Comparison of ENCODE assay signal across 8 cellular contexts in the genomic region with DNA sequence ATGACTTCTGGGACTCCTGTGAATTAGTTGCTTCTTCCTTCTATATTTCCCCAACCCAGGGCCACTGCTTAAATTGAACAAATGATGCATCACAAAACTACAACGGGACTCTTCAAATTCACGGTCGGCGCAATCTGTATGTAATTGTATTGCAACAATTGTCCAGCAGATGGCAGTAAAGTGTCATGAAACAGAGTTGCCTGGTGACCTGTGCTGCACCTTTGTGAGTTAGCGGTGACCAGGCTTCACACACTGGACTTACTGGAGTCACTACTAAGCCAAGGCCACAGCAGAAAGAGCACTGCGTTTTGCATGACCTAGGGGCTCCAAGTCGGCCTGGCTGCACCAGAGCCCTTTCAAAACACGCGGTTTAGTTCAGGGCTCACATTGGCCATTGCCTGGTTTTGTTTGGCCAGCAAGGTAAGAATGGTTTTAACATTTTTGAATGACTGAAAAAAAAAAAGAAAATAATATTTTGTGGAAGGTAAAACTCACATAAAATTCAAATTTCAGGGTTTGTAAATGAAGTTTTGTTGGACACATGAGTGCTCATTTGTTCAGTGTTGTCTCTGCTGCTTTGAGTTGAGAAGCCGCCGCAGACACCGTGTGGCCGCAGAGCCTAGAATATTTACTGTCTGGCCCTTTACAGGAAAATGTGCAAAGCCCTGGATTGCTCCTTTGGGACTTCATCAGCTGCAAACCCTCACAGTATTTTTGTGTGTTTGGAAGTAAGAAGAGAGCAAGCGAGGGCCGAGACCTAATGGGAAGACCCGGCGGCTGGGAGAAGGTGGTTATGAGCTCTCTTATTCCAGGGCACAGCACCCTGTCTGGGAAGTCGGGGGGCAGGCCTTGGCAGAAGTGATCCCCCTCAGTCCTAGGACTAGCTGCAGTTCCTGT. TPM values are rescaled to one million over a fixed set of nuclear protein-coding genes. Genes with fewer than 3 reads are reported as not detected.
A peak's percentile ranks its signal among the peaks of the same experiment; 100 is the strongest.
DNase-seq lines count a peak whose midpoint lies in the region; ATAC-seq and TF ChIP-seq lines count a peak whose summit lies in the region.

No MANE protein-coding gene starts in this region.

- H3K27me3 ChIP-seq in MG63, result no peaks in the 10 kb centered on the region

- H3K36me3 ChIP-seq in MG63, result no peaks in the 10 kb centered on the region

- intact Hi-C loops in left colon (cut with DNase I, micrococcal nuclease), result loop anchor here in 1 of 2 donors (5.0 kb wide), 1 partner anchor 1185 kb away; no protein-coding TSS in a partner anchor

- DNase-seq in DMS153 (lab: John Stamatoyannopoulos, UW) (peak; percentile 32), MG63 (peak; percentile 54), T-helper 9 cell (peak; percentile 24), choroid plexus epithelial cell (ENCODE audit: low read depth) (peak; percentile 76), left colon (peak in 1 of 2 donors; percentile 39)
- peak; percentile 32 for DNase-seq in stimulated activated naive CD8-positive, alpha-beta T cell treated with anti-CD3 and anti-CD28 coated beads, Interleukin-15, Interleukin-2, amounts not matched to agents 100 U/mL and 50 U/mL, for 24 hours

- peaks cover 16% of the 10 kb centered on the region for H3K9me3 ChIP-seq in MG63

- ATAC-seq in GM21423 (IDR thresholded peaks at IDR 0.05; ENCODE audit: unreplicated experiment), result peak; percentile 56
- peak; percentile 78 for ATAC-seq in left colon
- no peak for ATAC-seq in stimulated activated naive CD8-positive, alpha-beta T cell treated with anti-CD3 and anti-CD28 coated beads, Interleukin-15, Interleukin-2, amounts not matched to agents 100 U/mL and 50 U/mL, for 24 hours
- no peak for ATAC-seq in HG03460 (IDR thresholded peaks at IDR 0.05; ENCODE audit: unreplicated experiment)

- H3K4me3 ChIP-seq in MG63 (no peak overlapping the region), choroid plexus epithelial cell (ENCODE audit: low read depth, low read length) (no peak overlapping the region)

- TF ChIP-seq CTCF in choroid plexus epithelial cell (conservative IDR thresholded peaks at IDR 0.05; ENCODE audit: low read depth, low read length), result peak; percentile 79

RNA-seq across cellular contexts. Expression of a gene that starts 23.2 kb away (rescaled TPM):
- 70.6 and 72.7 TPM in 2 replicates for total RNA-seq in MG63 (2014; rRNA removed; shearing (Covaris generic); ENCODE audit: low replicate concordance)
- total RNA-seq in left colon, result 10 to 100 TPM; 10.7 to 18.1 TPM

Comparison
In these comparisons a context has a peak if more than half of its experiments do, and no peak if none do; other contexts are left out.
1. ATAC-seq: peak in GM21423 (single experiment) and left colon (single experiment); none in stimulated activated naive CD8-positive, alpha-beta T cell treated with anti-CD3 and anti-CD28 coated beads, Interleukin-15, Interleukin-2, amounts not matched to agents 100 U/mL and 50 U/mL, for 24 hours (single experiment) and HG03460 (single experiment).